In the genomic region with DNA sequence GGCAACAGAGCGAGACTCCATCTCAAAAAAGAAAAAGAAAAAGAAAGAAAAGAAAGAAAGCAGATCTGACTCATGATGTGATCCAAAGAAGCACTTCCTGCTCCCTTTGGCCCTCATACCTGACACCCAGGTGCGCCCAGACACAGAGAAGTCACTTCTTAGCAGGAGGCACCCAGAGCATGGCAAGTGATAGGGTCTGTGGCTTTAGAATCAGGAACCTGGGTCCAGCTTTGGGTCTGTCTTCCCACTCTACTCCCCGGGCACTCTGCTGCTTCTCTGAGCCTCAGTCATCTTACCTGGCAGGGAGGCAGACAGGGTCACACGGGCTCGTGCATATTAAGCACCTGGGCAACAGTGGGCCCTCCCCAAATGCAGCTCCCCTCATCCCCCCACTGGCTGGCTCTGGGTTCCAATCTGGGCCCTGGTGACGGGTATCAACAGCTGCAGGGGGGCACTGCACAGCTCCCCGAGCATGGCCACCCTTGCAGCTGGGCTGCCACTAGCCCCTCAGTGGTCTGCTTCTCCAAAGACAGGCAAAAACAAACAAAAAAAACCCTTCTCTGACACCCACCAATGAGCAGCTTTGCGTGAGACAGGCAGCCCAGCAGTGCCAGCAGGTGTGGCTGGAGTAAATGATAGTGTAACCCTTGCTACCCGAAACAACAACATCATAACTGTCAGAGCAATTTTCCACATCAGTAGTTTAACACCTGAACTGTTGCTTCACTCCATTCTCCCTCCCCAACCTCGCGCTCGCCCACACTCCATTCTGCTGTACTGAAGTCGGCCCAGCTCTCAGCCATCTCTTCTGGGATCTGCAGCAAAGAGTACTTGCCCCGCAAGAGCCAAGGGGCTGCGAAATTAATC, we compare ENCODE assay signal across 1 cellular context.
A peak's percentile ranks its signal among the peaks of the same experiment; 100 is the strongest.
TF ChIP-seq lines count a peak whose summit lies in the region.

No MANE protein-coding gene starts in this region.

TF ChIP-seq in GM12878, 131 proteins besides CTCF, POLR2A, EP300 and RAD21 (continued from another document and continues in another):
- TF ChIP-seq, protein P1, sequence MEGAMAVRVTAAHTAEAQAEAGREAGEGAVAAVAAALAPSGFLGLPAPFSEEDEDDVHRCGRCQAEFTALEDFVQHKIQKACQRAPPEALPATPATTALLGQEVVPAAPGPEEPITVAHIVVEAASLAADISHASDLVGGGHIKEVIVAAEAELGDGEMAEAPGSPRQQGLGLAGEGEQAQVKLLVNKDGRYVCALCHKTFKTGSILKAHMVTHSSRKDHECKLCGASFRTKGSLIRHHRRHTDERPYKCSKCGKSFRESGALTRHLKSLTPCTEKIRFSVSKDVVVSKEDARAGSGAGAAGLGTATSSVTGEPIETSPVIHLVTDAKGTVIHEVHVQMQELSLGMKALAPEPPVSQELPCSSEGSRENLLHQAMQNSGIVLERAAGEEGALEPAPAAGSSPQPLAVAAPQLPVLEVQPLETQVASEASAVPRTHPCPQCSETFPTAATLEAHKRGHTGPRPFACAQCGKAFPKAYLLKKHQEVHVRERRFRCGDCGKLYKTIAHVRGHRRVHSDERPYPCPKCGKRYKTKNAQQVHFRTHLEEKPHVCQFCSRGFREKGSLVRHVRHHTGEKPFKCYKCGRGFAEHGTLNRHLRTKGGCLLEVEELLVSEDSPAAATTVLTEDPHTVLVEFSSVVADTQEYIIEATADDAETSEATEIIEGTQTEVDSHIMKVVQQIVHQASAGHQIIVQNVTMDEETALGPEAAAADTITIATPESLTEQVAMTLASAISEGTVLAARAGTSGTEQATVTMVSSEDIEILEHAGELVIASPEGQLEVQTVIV (IDR thresholded peaks at IDR 0.05; ENCODE audit: borderline replicate concordance, partially characterized antibody): no peak
- no peak for TF ChIP-seq ZSCAN29 (IDR thresholded peaks at IDR 0.05)
- TF ChIP-seq HCFC1 (IDR thresholded peaks at IDR 0.05; ENCODE audit: low read length): no peak
- TF ChIP-seq FOXK2 (IDR thresholded peaks at IDR 0.05): no peak; the same call in 1 of the 2 replicates
- no peak for TF ChIP-seq CBX5 (IDR thresholded peaks at IDR 0.05; ENCODE audit: low read depth)
- TF ChIP-seq LARP7 (IDR thresholded peaks at IDR 0.05): no peak
- TF ChIP-seq NRF1 (conservative IDR thresholded peaks at IDR 0.05; ENCODE audit: low read depth, low read length): no peak
- TF ChIP-seq PAX8 (IDR thresholded peaks at IDR 0.05): no peak
- TF ChIP-seq, protein P2, sequence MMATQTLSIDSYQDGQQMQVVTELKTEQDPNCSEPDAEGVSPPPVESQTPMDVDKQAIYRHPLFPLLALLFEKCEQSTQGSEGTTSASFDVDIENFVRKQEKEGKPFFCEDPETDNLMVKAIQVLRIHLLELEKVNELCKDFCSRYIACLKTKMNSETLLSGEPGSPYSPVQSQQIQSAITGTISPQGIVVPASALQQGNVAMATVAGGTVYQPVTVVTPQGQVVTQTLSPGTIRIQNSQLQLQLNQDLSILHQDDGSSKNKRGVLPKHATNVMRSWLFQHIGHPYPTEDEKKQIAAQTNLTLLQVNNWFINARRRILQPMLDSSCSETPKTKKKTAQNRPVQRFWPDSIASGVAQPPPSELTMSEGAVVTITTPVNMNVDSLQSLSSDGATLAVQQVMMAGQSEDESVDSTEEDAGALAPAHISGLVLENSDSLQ (IDR thresholded peaks at IDR 0.05): peak; percentile 90
- peak; percentile 88 for TF ChIP-seq PAX5 (IDR thresholded peaks at IDR 0.05; ENCODE audit: borderline replicate concordance, low read depth, low read length)
- TF ChIP-seq, protein P3, sequence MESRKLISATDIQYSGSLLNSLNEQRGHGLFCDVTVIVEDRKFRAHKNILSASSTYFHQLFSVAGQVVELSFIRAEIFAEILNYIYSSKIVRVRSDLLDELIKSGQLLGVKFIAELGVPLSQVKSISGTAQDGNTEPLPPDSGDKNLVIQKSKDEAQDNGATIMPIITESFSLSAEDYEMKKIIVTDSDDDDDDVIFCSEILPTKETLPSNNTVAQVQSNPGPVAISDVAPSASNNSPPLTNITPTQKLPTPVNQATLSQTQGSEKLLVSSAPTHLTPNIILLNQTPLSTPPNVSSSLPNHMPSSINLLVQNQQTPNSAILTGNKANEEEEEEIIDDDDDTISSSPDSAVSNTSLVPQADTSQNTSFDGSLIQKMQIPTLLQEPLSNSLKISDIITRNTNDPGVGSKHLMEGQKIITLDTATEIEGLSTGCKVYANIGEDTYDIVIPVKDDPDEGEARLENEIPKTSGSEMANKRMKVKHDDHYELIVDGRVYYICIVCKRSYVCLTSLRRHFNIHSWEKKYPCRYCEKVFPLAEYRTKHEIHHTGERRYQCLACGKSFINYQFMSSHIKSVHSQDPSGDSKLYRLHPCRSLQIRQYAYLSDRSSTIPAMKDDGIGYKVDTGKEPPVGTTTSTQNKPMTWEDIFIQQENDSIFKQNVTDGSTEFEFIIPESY (IDR thresholded peaks at IDR 0.05): no peak
- peak; percentile 97 for TF ChIP-seq TCF12 (IDR thresholded peaks at IDR 0.05; ENCODE audit: low read depth, low read length)
- TF ChIP-seq, protein P4, sequence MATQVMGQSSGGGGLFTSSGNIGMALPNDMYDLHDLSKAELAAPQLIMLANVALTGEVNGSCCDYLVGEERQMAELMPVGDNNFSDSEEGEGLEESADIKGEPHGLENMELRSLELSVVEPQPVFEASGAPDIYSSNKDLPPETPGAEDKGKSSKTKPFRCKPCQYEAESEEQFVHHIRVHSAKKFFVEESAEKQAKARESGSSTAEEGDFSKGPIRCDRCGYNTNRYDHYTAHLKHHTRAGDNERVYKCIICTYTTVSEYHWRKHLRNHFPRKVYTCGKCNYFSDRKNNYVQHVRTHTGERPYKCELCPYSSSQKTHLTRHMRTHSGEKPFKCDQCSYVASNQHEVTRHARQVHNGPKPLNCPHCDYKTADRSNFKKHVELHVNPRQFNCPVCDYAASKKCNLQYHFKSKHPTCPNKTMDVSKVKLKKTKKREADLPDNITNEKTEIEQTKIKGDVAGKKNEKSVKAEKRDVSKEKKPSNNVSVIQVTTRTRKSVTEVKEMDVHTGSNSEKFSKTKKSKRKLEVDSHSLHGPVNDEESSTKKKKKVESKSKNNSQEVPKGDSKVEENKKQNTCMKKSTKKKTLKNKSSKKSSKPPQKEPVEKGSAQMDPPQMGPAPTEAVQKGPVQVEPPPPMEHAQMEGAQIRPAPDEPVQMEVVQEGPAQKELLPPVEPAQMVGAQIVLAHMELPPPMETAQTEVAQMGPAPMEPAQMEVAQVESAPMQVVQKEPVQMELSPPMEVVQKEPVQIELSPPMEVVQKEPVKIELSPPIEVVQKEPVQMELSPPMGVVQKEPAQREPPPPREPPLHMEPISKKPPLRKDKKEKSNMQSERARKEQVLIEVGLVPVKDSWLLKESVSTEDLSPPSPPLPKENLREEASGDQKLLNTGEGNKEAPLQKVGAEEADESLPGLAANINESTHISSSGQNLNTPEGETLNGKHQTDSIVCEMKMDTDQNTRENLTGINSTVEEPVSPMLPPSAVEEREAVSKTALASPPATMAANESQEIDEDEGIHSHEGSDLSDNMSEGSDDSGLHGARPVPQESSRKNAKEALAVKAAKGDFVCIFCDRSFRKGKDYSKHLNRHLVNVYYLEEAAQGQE (IDR thresholded peaks at IDR 0.05; ENCODE audit: low read depth, low read length): no peak
- no peak for TF ChIP-seq TAF1 (IDR thresholded peaks at IDR 0.05; ENCODE audit: borderline replicate concordance, low read depth, low read length)
- no peak for TF ChIP-seq KAT2A (conservative IDR thresholded peaks at IDR 0.05; ENCODE audit: control insufficient read depth, low read depth, low read length)
- 0 out of 2 replicates have a peak, but pooled peaks have one; percentile 33 for TF ChIP-seq HDGF (IDR thresholded peaks at IDR 0.05)
- TF ChIP-seq, protein P5, sequence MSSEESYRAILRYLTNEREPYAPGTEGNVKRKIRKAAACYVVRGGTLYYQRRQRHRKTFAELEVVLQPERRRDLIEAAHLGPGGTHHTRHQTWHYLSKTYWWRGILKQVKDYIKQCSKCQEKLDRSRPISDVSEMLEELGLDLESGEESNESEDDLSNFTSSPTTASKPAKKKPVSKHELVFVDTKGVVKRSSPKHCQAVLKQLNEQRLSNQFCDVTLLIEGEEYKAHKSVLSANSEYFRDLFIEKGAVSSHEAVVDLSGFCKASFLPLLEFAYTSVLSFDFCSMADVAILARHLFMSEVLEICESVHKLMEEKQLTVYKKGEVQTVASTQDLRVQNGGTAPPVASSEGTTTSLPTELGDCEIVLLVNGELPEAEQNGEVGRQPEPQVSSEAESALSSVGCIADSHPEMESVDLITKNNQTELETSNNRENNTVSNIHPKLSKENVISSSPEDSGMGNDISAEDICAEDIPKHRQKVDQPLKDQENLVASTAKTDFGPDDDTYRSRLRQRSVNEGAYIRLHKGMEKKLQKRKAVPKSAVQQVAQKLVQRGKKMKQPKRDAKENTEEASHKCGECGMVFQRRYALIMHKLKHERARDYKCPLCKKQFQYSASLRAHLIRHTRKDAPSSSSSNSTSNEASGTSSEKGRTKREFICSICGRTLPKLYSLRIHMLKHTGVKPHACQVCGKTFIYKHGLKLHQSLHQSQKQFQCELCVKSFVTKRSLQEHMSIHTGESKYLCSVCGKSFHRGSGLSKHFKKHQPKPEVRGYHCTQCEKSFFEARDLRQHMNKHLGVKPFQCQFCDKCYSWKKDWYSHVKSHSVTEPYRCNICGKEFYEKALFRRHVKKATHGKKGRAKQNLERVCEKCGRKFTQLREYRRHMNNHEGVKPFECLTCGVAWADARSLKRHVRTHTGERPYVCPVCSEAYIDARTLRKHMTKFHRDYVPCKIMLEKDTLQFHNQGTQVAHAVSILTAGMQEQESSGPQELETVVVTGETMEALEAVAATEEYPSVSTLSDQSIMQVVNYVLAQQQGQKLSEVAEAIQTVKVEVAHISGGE (CRISPR knock-in tag; IDR thresholded peaks at IDR 0.05): no peak
- no peak; the same call in 1 of the 2 replicates for TF ChIP-seq ZNF207 (IDR thresholded peaks at IDR 0.05; ENCODE audit: borderline replicate concordance)
- peak; percentile 79; the same call in 1 of the 2 replicates for TF ChIP-seq CHD2 (IDR thresholded peaks at IDR 0.05; ENCODE audit: borderline replicate concordance, low read depth, low read length)
- no peak for TF ChIP-seq POLR2AphosphoS2 (IDR thresholded peaks at IDR 0.05; ENCODE audit: low read depth, low read length)
- TF ChIP-seq SPI1 (IDR thresholded peaks at IDR 0.05; ENCODE audit: borderline replicate concordance, insufficient read depth, low read depth, low read length): no peak
- TF ChIP-seq EGR1 (IDR thresholded peaks at IDR 0.05; ENCODE audit: borderline replicate concordance in 1 of 2, low read depth in 2 of 2, low read length in 2 of 2): no peak
- peak; percentile 73 for TF ChIP-seq DPF2 (IDR thresholded peaks at IDR 0.05)
- TF ChIP-seq, protein P6, sequence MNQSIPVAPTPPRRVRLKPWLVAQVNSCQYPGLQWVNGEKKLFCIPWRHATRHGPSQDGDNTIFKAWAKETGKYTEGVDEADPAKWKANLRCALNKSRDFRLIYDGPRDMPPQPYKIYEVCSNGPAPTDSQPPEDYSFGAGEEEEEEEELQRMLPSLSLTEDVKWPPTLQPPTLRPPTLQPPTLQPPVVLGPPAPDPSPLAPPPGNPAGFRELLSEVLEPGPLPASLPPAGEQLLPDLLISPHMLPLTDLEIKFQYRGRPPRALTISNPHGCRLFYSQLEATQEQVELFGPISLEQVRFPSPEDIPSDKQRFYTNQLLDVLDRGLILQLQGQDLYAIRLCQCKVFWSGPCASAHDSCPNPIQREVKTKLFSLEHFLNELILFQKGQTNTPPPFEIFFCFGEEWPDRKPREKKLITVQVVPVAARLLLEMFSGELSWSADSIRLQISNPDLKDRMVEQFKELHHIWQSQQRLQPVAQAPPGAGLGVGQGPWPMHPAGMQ (IDR thresholded peaks at IDR 0.05; ENCODE audit: borderline replicate concordance): no peak
- TF ChIP-seq, protein P7, sequence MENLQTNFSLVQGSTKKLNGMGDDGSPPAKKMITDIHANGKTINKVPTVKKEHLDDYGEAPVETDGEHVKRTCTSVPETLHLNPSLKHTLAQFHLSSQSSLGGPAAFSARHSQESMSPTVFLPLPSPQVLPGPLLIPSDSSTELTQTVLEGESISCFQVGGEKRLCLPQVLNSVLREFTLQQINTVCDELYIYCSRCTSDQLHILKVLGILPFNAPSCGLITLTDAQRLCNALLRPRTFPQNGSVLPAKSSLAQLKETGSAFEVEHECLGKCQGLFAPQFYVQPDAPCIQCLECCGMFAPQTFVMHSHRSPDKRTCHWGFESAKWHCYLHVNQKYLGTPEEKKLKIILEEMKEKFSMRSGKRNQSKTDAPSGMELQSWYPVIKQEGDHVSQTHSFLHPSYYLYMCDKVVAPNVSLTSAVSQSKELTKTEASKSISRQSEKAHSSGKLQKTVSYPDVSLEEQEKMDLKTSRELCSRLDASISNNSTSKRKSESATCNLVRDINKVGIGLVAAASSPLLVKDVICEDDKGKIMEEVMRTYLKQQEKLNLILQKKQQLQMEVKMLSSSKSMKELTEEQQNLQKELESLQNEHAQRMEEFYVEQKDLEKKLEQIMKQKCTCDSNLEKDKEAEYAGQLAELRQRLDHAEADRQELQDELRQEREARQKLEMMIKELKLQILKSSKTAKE (IDR thresholded peaks at IDR 0.05; ENCODE audit: low read depth, poor library complexity, severe bottlenecking): peak; percentile 55
- TF ChIP-seq, protein P8, sequence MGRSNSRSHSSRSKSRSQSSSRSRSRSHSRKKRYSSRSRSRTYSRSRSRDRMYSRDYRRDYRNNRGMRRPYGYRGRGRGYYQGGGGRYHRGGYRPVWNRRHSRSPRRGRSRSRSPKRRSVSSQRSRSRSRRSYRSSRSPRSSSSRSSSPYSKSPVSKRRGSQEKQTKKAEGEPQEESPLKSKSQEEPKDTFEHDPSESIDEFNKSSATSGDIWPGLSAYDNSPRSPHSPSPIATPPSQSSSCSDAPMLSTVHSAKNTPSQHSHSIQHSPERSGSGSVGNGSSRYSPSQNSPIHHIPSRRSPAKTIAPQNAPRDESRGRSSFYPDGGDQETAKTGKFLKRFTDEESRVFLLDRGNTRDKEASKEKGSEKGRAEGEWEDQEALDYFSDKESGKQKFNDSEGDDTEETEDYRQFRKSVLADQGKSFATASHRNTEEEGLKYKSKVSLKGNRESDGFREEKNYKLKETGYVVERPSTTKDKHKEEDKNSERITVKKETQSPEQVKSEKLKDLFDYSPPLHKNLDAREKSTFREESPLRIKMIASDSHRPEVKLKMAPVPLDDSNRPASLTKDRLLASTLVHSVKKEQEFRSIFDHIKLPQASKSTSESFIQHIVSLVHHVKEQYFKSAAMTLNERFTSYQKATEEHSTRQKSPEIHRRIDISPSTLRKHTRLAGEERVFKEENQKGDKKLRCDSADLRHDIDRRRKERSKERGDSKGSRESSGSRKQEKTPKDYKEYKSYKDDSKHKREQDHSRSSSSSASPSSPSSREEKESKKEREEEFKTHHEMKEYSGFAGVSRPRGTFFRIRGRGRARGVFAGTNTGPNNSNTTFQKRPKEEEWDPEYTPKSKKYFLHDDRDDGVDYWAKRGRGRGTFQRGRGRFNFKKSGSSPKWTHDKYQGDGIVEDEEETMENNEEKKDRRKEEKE (IDR thresholded peaks at IDR 0.05): no peak
- peak; percentile 93 for TF ChIP-seq ZNF24 (IDR thresholded peaks at IDR 0.05)
- TF ChIP-seq STAT3 (IDR thresholded peaks at IDR 0.05; ENCODE audit: low read depth, low read length): no peak
- TF ChIP-seq NR2F1 (conservative IDR thresholded peaks at IDR 0.05): peak; percentile 92
- TF ChIP-seq TARDBP (IDR thresholded peaks at IDR 0.05; ENCODE audit: borderline replicate concordance): no peak
- peak in 1 of 2 experiments; percentile 69; a peak in 2 of 4 replicates for TF ChIP-seq CEBPB (IDR thresholded peaks at IDR 0.05; ENCODE audit: borderline replicate concordance in 1 of 2, low read depth in 2 of 2, low read length in 2 of 2)
- 0 out of 3 replicates have a peak, but pooled peaks have one; percentile 14 for TF ChIP-seq POU2F2 (IDR thresholded peaks at IDR 0.05; ENCODE audit: borderline replicate concordance, low read depth, low read length)
